8 cellular contexts compared by ENCODE assay signal in the genomic region with DNA sequence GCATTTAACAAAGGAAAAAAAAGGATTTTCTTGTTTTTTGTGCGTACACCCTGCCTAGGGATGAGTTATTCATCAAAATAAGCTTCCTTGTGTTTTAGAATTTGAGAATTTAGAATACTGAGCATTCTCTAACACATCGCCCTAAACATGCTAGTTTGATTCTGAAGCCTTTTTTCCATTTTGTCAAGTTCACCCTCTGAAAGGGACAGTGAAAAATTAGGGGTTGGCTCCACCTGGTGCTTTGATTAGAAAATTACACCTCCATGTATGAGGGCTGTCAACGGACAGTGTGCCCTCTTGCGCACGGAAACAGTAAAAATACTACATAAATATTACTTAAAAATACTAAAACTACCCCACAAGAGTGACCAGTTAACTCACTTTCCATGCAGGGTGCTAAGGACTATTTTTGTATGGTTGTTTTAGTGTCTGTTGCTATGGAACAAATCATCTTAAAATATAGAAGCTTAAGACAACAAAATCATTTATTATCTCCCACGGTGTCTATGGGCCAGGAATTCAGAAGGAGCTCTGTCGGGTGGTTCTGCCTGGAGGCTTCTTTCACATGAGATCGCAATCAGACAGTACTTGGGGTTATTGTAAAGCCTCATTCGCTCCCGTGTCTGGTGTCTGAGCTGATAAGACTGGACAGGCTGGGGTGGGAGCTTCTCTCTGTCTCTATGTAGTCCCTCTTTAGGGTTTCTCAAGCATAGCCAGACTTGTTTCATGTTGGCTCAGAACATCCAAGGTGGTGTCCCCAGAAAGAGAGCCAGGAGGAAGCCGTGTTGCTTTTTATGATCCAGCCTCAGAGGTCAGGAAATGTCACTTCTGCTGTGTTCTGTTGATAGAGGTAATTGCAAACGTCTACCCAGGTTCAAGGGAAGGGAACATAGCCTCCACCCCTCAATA. TPM values are rescaled to one million over a fixed set of nuclear protein-coding genes. Genes with fewer than 3 reads are reported as not detected.
DNase-seq lines count a peak whose midpoint lies in the region; ATAC-seq and TF ChIP-seq lines count a peak whose summit lies in the region.

No MANE protein-coding gene starts in this region.

- TF ChIP-seq EP300 in transverse colon (IDR thresholded peaks at IDR 0.05; ENCODE audit: low read depth), result no peak

- DNase-seq in DND-41 (peak; percentile 73), Kasumi-1 (lab: John Stamatoyannopoulos, UW) (peak; percentile 82 to 91), RPMI8226 (peak; percentile 83), foreskin melanocyte (peak; percentile 79), osteocyte (ENCODE audit: extremely low spot score, unreplicated experiment) (peak; percentile 90), transverse colon (peak; percentile 74)

- no peak overlapping the region for H3K9ac ChIP-seq in DND-41 (ENCODE audit: low read depth, low read length)

- in situ Hi-C loops in transverse colon (cut with MboI; ENCODE audit: low pct_ligation_motif_present in 1 of 4, low pct_unique_long_range_greater_than_20kb in 1 of 4, low sequenced_read_pairs in 3 of 4), result loop anchor here (5.0 to 10.0 kb wide), 3 partner anchors 78 to 354 kb away; no protein-coding TSS in a partner anchor

- no peak overlapping the region for H2AFZ ChIP-seq in DND-41 (ENCODE audit: low read depth, low read length)

- no peaks in the 10 kb centered on the region for H3K9me3 ChIP-seq in DND-41 (ENCODE audit: insufficient read depth, low read length, severe bottlenecking)
- no peaks in the 10 kb centered on the region for H3K9me3 ChIP-seq in transverse colon

- no peaks in the 10 kb centered on the region for H3K9me3 Mint-ChIP-seq in activated T-helper 17 cell treated with anti-CD3 and anti-CD28 coated beads, Interleukin-2, amount 50 U/mL, for 72 hours
- peaks cover 4% of the 10 kb centered on the region for H3K9me3 Mint-ChIP-seq in osteocyte (ENCODE audit: unreplicated experiment)

- H3K27ac ChIP-seq in DND-41 (ENCODE audit: low read length) (no peak overlapping the region), transverse colon (no peak overlapping the region)

- intact Hi-C loops in transverse colon (cut with DNase I; ENCODE audit: low total_unique reads), result loop anchor here (5.0 kb wide), 1 partner anchor 354 kb away; no protein-coding TSS in a partner anchor

- peak; percentile 79 for TF ChIP-seq CTCF in DND-41 (IDR thresholded peaks at IDR 0.05; ENCODE audit: borderline replicate concordance, extremely low read depth, low read length, poor library complexity, severe bottlenecking)
- TF ChIP-seq CTCF in osteocyte (IDR thresholded peaks at IDR 0.05), result peak; percentile 96
- peak; percentile 83 to 98 (median 86) for TF ChIP-seq CTCF in transverse colon (IDR thresholded peaks at IDR 0.05)

- H3K27me3 Mint-ChIP-seq in activated T-helper 17 cell treated with anti-CD3 and anti-CD28 coated beads, Interleukin-2, amount 50 U/mL, for 72 hours, result no peaks in the 10 kb centered on the region
- no peaks in the 10 kb centered on the region for H3K27me3 Mint-ChIP-seq in osteocyte (ENCODE audit: unreplicated experiment)

- H3K4me1 ChIP-seq in DND-41 (ENCODE audit: insufficient read depth, low read length) (no peaks in the 10 kb centered on the region), transverse colon (peaks cover 0 to 11% (median 7%) of the 10 kb centered on the region in 4 donors)

- H3K4me2 ChIP-seq in DND-41 (ENCODE audit: insufficient read depth, low read length), result no peak overlapping the region

- whole genome bisulfite sequencing in transverse colon (ENCODE audit: low coverage in 1 of 2), 2 donors, result 23 to 25% methylated on average over 10 to 12 of the region's 12 CpGs

- no peak for TF ChIP-seq POLR2A in transverse colon (IDR thresholded peaks at IDR 0.05)

- H3K4me3 Mint-ChIP-seq in activated T-helper 17 cell treated with anti-CD3 and anti-CD28 coated beads, Interleukin-2, amount 50 U/mL, for 72 hours, result no peak overlapping the region
- H3K4me3 Mint-ChIP-seq in osteocyte (ENCODE audit: unreplicated experiment), result no peak overlapping the region

- H3K4me3 ChIP-seq in DND-41 (ENCODE audit: low read depth in 1 of 2, low read length in 2 of 2) (no peak overlapping the region), transverse colon (no peak overlapping the region)

- no peaks in the 10 kb centered on the region for H3K27me3 ChIP-seq in DND-41 (ENCODE audit: insufficient read depth, low read length, poor library complexity)
- H3K27me3 ChIP-seq in transverse colon, result no peaks in the 10 kb centered on the region

- H3K4me1 Mint-ChIP-seq in activated T-helper 17 cell treated with anti-CD3 and anti-CD28 coated beads, Interleukin-2, amount 50 U/mL, for 72 hours, result no peaks in the 10 kb centered on the region
- H3K4me1 Mint-ChIP-seq in osteocyte (ENCODE audit: unreplicated experiment), result peaks cover 10% of the 10 kb centered on the region

- H3K36me3 Mint-ChIP-seq in activated T-helper 17 cell treated with anti-CD3 and anti-CD28 coated beads, Interleukin-2, amount 50 U/mL, for 72 hours (ENCODE audit: low read depth), result no peaks in the 10 kb centered on the region
- peaks cover 2% of the 10 kb centered on the region for H3K36me3 Mint-ChIP-seq in osteocyte (ENCODE audit: unreplicated experiment)

- ATAC-seq in DND-41 (ENCODE audit: insufficient read depth, low read depth) (peak; percentile 93), GM21786 (IDR thresholded peaks at IDR 0.05; ENCODE audit: unreplicated experiment) (peak; percentile 62)
- peak; percentile 92 for ATAC-seq in activated T-helper 17 cell treated with anti-CD3 and anti-CD28 coated beads, Interleukin-2, amount 50 U/mL, for 72 hours (replicated peaks)

- H3K27ac Mint-ChIP-seq in activated T-helper 17 cell treated with anti-CD3 and anti-CD28 coated beads, Interleukin-2, amount 50 U/mL, for 72 hours, result no peak overlapping the region
- peak overlapping the region; percentile 58 for H3K27ac Mint-ChIP-seq in osteocyte (ENCODE audit: unreplicated experiment)

- H3K79me2 ChIP-seq in DND-41 (ENCODE audit: insufficient read depth, low read length), result no peaks in the 10 kb centered on the region

- H3K36me3 ChIP-seq in DND-41 (ENCODE audit: insufficient read depth, low read length), result no peaks in the 10 kb centered on the region
- H3K36me3 ChIP-seq in transverse colon, result no peaks in the 10 kb centered on the region

- no peaks in the 10 kb centered on the region; the same call in 1 of the 2 replicates for H4K20me1 ChIP-seq in DND-41 (ENCODE audit: insufficient read depth, low read length)

RNA-seq across cellular contexts. Expression of a gene that starts 41.1 kb away (rescaled TPM):
- under 1 TPM; 0.69 TPM for total RNA-seq in activated T-helper 17 cell treated with anti-CD3 and anti-CD28 coated beads, Interleukin-2, amount 50 U/mL, for 72 hours
- 3.5 and 3.7 TPM in 2 replicates for total RNA-seq in osteocyte
- total RNA-seq in transverse colon, result 1 to 10 TPM; 1.6 to 8.0 (median 3.0) TPM
